In the genomic region with DNA sequence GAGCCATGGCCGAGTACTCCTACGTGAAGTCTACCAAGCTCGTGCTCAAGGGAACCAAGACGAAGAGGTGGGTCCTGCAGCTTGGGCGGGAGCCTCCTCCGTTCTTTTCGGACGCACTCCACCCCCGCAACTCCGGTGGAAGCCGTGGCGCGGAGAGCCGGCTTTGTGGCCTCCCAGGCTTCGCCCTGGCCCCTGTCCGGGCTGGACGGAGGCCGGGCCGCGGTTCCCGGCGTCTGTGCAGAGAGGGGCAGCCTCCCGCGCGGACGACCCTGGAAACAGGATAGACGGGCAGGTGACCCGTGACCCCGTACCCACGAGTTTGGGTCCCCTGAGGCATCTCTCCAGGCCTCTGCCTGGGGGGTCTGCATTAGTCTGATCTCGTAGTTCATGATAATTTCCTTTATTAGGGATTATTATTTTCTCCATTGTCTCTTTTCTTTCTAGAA, we compare ENCODE assay signal across 7 cellular contexts. TPM values are rescaled to one million over a fixed set of nuclear protein-coding genes. Genes with fewer than 3 reads are reported as not detected.
DNase-seq lines count a peak whose midpoint lies in the region; ATAC-seq and TF ChIP-seq lines count a peak whose summit lies in the region.

No MANE protein-coding gene starts in this region.

- peak; percentile 3 for DNase-seq in activated T-helper 1 cell treated with Interleukin-2 at 50 U/mL for 16 hours (ENCODE audit: low read depth)
- DNase-seq in suprapubic skin (ENCODE audit: low spot score in 2 of 2): no peak
- DNase-seq in EL: no peak
- no peak for DNase-seq in DMS 273 (lab: John Stamatoyannopoulos, UW; ENCODE audit: unreplicated experiment)

- TF ChIP-seq CTCF in suprapubic skin (IDR thresholded peaks at IDR 0.05): no peak

- 0% methylated on average over 9 of the region's 31 CpGs for WGBS in suprapubic skin

- peak overlapping the region; percentile 91 for H3K27ac ChIP-seq in suprapubic skin

- H3K4me3 ChIP-seq in iPS-18c (ENCODE audit: insufficient read depth, low read depth, low read length) (peak overlapping the region; percentile 83), suprapubic skin (peak overlapping the region; percentile 76)

- no peaks in the 10 kb centered on the region for H3K9me3 ChIP-seq in iPS-18c (ENCODE audit: control insufficient read depth, insufficient read depth, low read length)
- H3K9me3 ChIP-seq in suprapubic skin: no peaks in the 10 kb centered on the region

- TF ChIP-seq EP300 in suprapubic skin (IDR thresholded peaks at IDR 0.05): no peak

- no peaks in the 10 kb centered on the region for H3K27me3 ChIP-seq in suprapubic skin

- ATAC-seq in HG02610 (IDR thresholded peaks at IDR 0.05; ENCODE audit: unreplicated experiment) (peak; percentile 36), GM18870 (IDR thresholded peaks at IDR 0.05; ENCODE audit: unreplicated experiment) (no peak)

- no peaks in the 10 kb centered on the region for H3K36me3 ChIP-seq in suprapubic skin

- H3K4me1 ChIP-seq in suprapubic skin: peaks cover 24% of the 10 kb centered on the region

- TF ChIP-seq POLR2A in suprapubic skin (IDR thresholded peaks at IDR 0.05): peak in 1 of 2 donors; percentile 2

RNA-seq across cellular contexts. Expression of a gene that starts 0.4 kb away (rescaled TPM):
- 10 to 100 TPM; 24.5 to 38.5 (median 33.6) TPM for total RNA-seq in suprapubic skin
